8 cellular contexts compared by ENCODE assay signal in the genomic region with DNA sequence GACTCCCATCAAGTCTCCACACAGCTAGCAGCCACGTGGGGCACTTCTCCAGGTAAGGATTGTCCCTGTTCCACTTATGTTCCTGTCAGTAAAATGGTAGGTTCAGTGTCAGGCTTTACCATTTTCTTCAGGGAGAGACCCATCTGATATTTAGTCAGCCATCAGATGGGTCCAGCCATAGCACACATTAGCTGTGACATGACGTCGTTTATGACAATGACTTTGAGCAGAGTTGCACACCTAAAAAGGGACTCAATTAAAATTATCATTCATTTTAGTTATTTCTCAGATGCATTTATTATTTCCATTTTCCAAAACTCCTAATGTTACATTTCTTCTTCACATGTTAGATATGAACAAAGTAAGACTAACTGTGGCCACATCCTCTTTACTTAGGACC.
"Had no signal": no experiment of that assay in that cellular context is flagged by ENCODE, and none has a peak within 500 bp of the region (broad histone marks: within the 10 kb centered on the region; RNA-seq: fewer than 3 reads in every experiment).

No MANE protein-coding gene starts in this region.

- ATAC-seq: GM12878 had no signal

- FAIRE-seq: G401.6, GM12878, GM12891, GM12892, GM18507, GM19239 had no signal

- DNase-seq: GDM1, GF-D8 had no signal

- H3K4me3 ChIP-seq: GM12878 had no signal
